Comparison of ENCODE assay signal across 9 cellular contexts in the genomic region with DNA sequence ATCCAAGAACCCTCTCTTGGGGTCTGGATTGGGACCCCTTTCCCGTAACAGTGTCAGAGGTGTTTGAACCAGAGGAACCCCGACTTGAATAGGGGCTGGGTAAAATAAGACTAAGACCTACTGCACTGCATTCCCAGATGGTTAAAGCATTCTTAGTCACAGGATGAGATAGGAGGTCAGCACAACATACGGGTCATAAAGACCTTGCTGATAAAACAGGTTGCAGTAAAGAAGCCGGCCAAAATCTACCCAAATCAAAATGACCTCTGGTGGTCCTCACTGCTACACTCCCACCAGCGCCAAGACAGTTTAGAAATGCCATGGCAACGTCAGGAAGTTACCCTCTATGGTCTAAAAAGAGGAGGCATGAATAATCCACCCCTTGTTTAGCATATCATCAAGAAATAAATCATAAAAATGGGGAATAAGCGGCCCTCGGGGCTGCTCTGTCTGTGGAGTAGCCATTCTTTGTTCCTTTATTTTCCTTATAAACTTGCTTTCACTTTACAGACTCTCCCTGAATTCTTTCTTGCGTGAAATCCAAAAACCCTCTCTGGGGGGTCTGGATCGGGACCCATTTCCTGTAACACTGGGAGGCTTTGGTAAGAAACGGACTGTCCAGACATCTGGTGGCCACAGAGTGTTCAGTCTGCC. TPM values are rescaled to one million over a fixed set of nuclear protein-coding genes. Genes with fewer than 3 reads are reported as not detected.
DNase-seq lines count a peak whose midpoint lies in the region; ATAC-seq and TF ChIP-seq lines count a peak whose summit lies in the region.
"Had no signal": no experiment of that assay in that cellular context is flagged by ENCODE, and none has a peak within 500 bp of the region (broad histone marks: within the 10 kb centered on the region; RNA-seq: fewer than 3 reads in every experiment).

No MANE protein-coding gene starts in this region.

- ATAC-seq in effector memory CD8-positive, alpha-beta T cell (replicated peaks) = no peak
- no peak for ATAC-seq in HG02759 (IDR thresholded peaks at IDR 0.05; ENCODE audit: unreplicated experiment)
- ATAC-seq in GM21717 (IDR thresholded peaks at IDR 0.05; ENCODE audit: unreplicated experiment) = no peak
- ATAC-seq: stimulated activated memory B cell treated with anti-CD40 and anti-IgM and Interleukin-4, amounts not matched to agents 10 μg/mL and 1 μg/mL and 100 μg/mL, for 72 hours had no signal

- H3K27ac Mint-ChIP-seq in effector memory CD8-positive, alpha-beta T cell = no peak overlapping the region
- H3K27ac Mint-ChIP-seq in neural progenitor cell = peak overlapping the region; percentile 77
- H3K27ac Mint-ChIP-seq: stimulated activated memory B cell treated with anti-CD40 and anti-IgM and Interleukin-4, amounts not matched to agents 10 μg/mL and 1 μg/mL and 100 μg/mL, for 72 hours had no signal

- no peak for TF ChIP-seq CTCF in C4-2B (conservative IDR thresholded peaks at IDR 0.05)
- TF ChIP-seq CTCF in PC-9 (conservative IDR thresholded peaks at IDR 0.05) = no peak
- no peak for TF ChIP-seq CTCF in neural progenitor cell (IDR thresholded peaks at IDR 0.05)

- H3F3A ChIP-seq in PC-9 (ENCODE audit: insufficient read depth, low read depth) = peaks cover 35% of the 10 kb centered on the region
- H3F3A ChIP-seq in neural progenitor cell (ENCODE audit: low read depth) = no peaks in the 10 kb centered on the region

- H3K4me1 ChIP-seq in PC-9 (replicated peaks; ENCODE audit: insufficient read depth) = peaks cover 59% of the 10 kb centered on the region
- peaks cover 4% of the 10 kb centered on the region for H3K4me1 ChIP-seq in neural progenitor cell

- H3K9me3 Mint-ChIP-seq in effector memory CD8-positive, alpha-beta T cell = no peaks in the 10 kb centered on the region
- H3K9me3 Mint-ChIP-seq in neural progenitor cell = no peaks in the 10 kb centered on the region
- H3K9me3 Mint-ChIP-seq: stimulated activated memory B cell treated with anti-CD40 and anti-IgM and Interleukin-4, amounts not matched to agents 10 μg/mL and 1 μg/mL and 100 μg/mL, for 72 hours had no signal

- H3K27me3 ChIP-seq in PC-9 (ENCODE audit: insufficient read depth, low read depth) = no peaks in the 10 kb centered on the region
- H3K27me3 ChIP-seq in neural progenitor cell = peaks cover 25% of the 10 kb centered on the region

- intact Hi-C loops in PC-9 (cut with micrococcal nuclease; ENCODE audit: unreplicated experiment) = loop anchor here (5.0 kb wide), 2 partner anchors 47 to 107 kb away; partner anchors contain the start of gene NWD1

- CTCF ChIA-PET in PC-9 (lab: Charles Lee) = interaction anchor here (0.7 kb wide), 1 partner anchor 227 kb away, joined by 3 read pairs; no protein-coding TSS in a partner anchor

- H3K27me3 Mint-ChIP-seq in effector memory CD8-positive, alpha-beta T cell = peaks cover 41 to 54% of the 10 kb centered on the region in 2 donors
- peaks cover 8% of the 10 kb centered on the region for H3K27me3 Mint-ChIP-seq in neural progenitor cell (ENCODE audit: insufficient read depth, low read depth)

- POLR2A ChIA-PET in PC-9 (lab: Charles Lee; ENCODE audit: unreplicated experiment) = no interaction called here

- DNase-seq in PC-9 (peak in 1 of 2 experiments; percentile 57), neural progenitor cell (ENCODE audit: low spot score) (peak; percentile 18), middle frontal gyrus (ENCODE audit: extremely low spot score, low spot score) (no peak), NCI-H82 (lab: John Stamatoyannopoulos, UW) (no peak)
- DNase-seq in effector memory CD8-positive, alpha-beta T cell = no peak

- H3K27ac ChIP-seq in C4-2B = peak overlapping the region; percentile 37
- peak overlapping the region; percentile 51 for H3K27ac ChIP-seq in PC-9
- no peak overlapping the region for H3K27ac ChIP-seq in neural progenitor cell

- H3K36me3 ChIP-seq in PC-9 (ENCODE audit: low read depth) (no peaks in the 10 kb centered on the region), neural progenitor cell (no peaks in the 10 kb centered on the region)

- no peaks in the 10 kb centered on the region for H4K20me1 ChIP-seq in PC-9 (ENCODE audit: insufficient read depth)
- no peaks in the 10 kb centered on the region for H4K20me1 ChIP-seq in neural progenitor cell (ENCODE audit: low read depth)

- H3K9me3 ChIP-seq in PC-9 (ENCODE audit: insufficient read depth, low read depth) (no peaks in the 10 kb centered on the region), neural progenitor cell (ENCODE audit: low read depth) (no peaks in the 10 kb centered on the region)

- H3K4me2 ChIP-seq in PC-9 = peak overlapping the region; percentile 24
- peak overlapping the region; percentile 66 for H3K4me2 ChIP-seq in neural progenitor cell

- H3K79me2 ChIP-seq in PC-9 (ENCODE audit: low read depth) (peaks cover 5% of the 10 kb centered on the region), neural progenitor cell (ENCODE audit: low read depth) (peaks cover 4% of the 10 kb centered on the region)

- peak overlapping the region; percentile 43 to 56 for H3K4me3 Mint-ChIP-seq in effector memory CD8-positive, alpha-beta T cell
- H3K4me3 Mint-ChIP-seq in neural progenitor cell = peak overlapping the region; percentile 80
- H3K4me3 Mint-ChIP-seq: stimulated activated memory B cell treated with anti-CD40 and anti-IgM and Interleukin-4, amounts not matched to agents 10 μg/mL and 1 μg/mL and 100 μg/mL, for 72 hours had no signal

- no peaks in the 10 kb centered on the region for H3K9me2 ChIP-seq in PC-9 (ENCODE audit: insufficient read depth)

- H3K9ac ChIP-seq in neural progenitor cell = no peak overlapping the region

- H3K36me3 Mint-ChIP-seq in effector memory CD8-positive, alpha-beta T cell (ENCODE audit: insufficient read depth) = peaks cover 5% of the 10 kb centered on the region
- no peaks in the 10 kb centered on the region for H3K36me3 Mint-ChIP-seq in neural progenitor cell

- peaks cover 0 to 19% of the 10 kb centered on the region in 2 donors for H3K4me1 Mint-ChIP-seq in effector memory CD8-positive, alpha-beta T cell (ENCODE audit: low read depth in 2 of 2)
- peaks cover 24% of the 10 kb centered on the region for H3K4me1 Mint-ChIP-seq in neural progenitor cell

- no peak overlapping the region for H3K4me3 ChIP-seq in PC-9
- no peak overlapping the region for H3K4me3 ChIP-seq in neural progenitor cell

- H2AFZ ChIP-seq in PC-9 (peak overlapping the region; percentile 44; the same call in 1 of the 2 replicates), neural progenitor cell (replicated peaks) (peak overlapping the region; percentile 21)

- BruUV-seq in PC-9 (replicated peaks; lab: Mats Ljungman, UMichigan) = no TSS peak

RNA-seq across cellular contexts. Expression of gene SIN3B, which starts 4.4 kb away (rescaled TPM):
- total RNA-seq in PC-9 (2021) = 72.6 and 83.8 TPM in 2 replicates
- total RNA-seq in neural progenitor cell (ENCODE audit: low replicate concordance) = 21.2 and 36.4 TPM in 2 replicates
